9 cellular contexts compared by ENCODE assay signal in genomic region chr15:91568036-91568435, GRCh38.
"Had no signal": no experiment of that assay in that cellular context is flagged by ENCODE, and none has a peak within 500 bp of the region (broad histone marks: within the 10 kb centered on the region; RNA-seq: fewer than 3 reads in every experiment).

No MANE protein-coding gene starts in this region.

- FAIRE-seq: H1, H54 had no signal

- H3K4me3 ChIP-seq: GM23338 had no signal

- ATAC-seq: GM23338 had no signal

- H2AFZ ChIP-seq: GM23338 had no signal

- H3K27ac ChIP-seq: HL-60, KMS-11 had no signal

- H3K9ac ChIP-seq: KMS-11 had no signal

- H3K4me2 ChIP-seq: GM23338, KMS-11 had no signal

- DNase-seq: H9, HCEC 1CT, IMR-90, KBM-7 had no signal
